ENCODE assay signal across 9 cellular contexts in genomic region chr1:204376919-204377799, GRCh38. TPM values are rescaled to one million over a fixed set of nuclear protein-coding genes. Genes with fewer than 3 reads are reported as not detected.
DNase-seq lines count a peak whose midpoint lies in the region; ATAC-seq and TF ChIP-seq lines count a peak whose summit lies in the region.
"Had no signal": no experiment of that assay in that cellular context is flagged by ENCODE, and none has a peak within 500 bp of the region (broad histone marks: within the 10 kb centered on the region; RNA-seq: fewer than 3 reads in every experiment).

No MANE protein-coding gene starts in this region.

- no peak for TF ChIP-seq CTCF in 22Rv1 (IDR thresholded peaks at IDR 0.05)

- WGBS in ectodermal cell, 2 experiments: 56 to 62% methylated on average over 28 of the region's 28 CpGs

- H3K9ac ChIP-seq in HUES48 (ENCODE audit: low read depth, low read length) (no peak overlapping the region), muscle layer of colon (ENCODE audit: low read length) (no peak overlapping the region)

- H3K4me1 ChIP-seq in HUES48 (ENCODE audit: control insufficient read depth, insufficient read depth, low read length): 0 out of 2 replicates have a peak, but pooled peaks cover 2% of the 10 kb centered on the region
- peaks cover 10% of the 10 kb centered on the region for H3K4me1 ChIP-seq in ectodermal cell (ENCODE audit: control insufficient read depth, insufficient read depth, low read length)
- peaks cover 9% of the 10 kb centered on the region for H3K4me1 ChIP-seq in muscle layer of colon (ENCODE audit: insufficient read depth, low read length)

- no peak for DNase-seq in COLO829 (ENCODE audit: low spot score)
- DNase-seq in NCI-H1436 (lab: John Stamatoyannopoulos, UW): no peak
- DNase-seq: NCI-H226 had no signal

- H3K36me3 ChIP-seq in HUES48 (ENCODE audit: control insufficient read depth, insufficient read depth, low read length): no peaks in the 10 kb centered on the region
- no peaks in the 10 kb centered on the region for H3K36me3 ChIP-seq in ectodermal cell (ENCODE audit: control insufficient read depth, insufficient read depth, low read length)
- no peaks in the 10 kb centered on the region for H3K36me3 ChIP-seq in muscle layer of colon (ENCODE audit: insufficient read depth, low read length)

- no peak for ATAC-seq in HG03378 (IDR thresholded peaks at IDR 0.05; ENCODE audit: unreplicated experiment)
- no peak for ATAC-seq in GM21786 (IDR thresholded peaks at IDR 0.05; ENCODE audit: unreplicated experiment)

- H3K27ac ChIP-seq in 22Rv1 (peak overlapping the region; percentile 84), HUES48 (ENCODE audit: low read depth, low read length) (no peak overlapping the region), ectodermal cell (ENCODE audit: insufficient read depth, low read depth, low read length, poor library complexity, severe bottlenecking) (no peak overlapping the region), muscle layer of colon (ENCODE audit: low read depth, low read length) (no peak overlapping the region)

- H3K27me3 ChIP-seq in HUES48 (ENCODE audit: control insufficient read depth, insufficient read depth, low read length) (peaks cover 62% of the 10 kb centered on the region), ectodermal cell (ENCODE audit: control insufficient read depth, insufficient read depth, low read length, poor library complexity, severe bottlenecking) (peaks cover 89% of the 10 kb centered on the region), muscle layer of colon (ENCODE audit: control insufficient read depth in 1 of 2, insufficient read depth in 2 of 2, low read length in 2 of 2) (peaks cover 33 to 40% of the 10 kb centered on the region in 2 donors)

- H3K9me3 ChIP-seq in HUES48 (ENCODE audit: control insufficient read depth, insufficient read depth, low read length) (no peaks in the 10 kb centered on the region), ectodermal cell (ENCODE audit: control insufficient read depth, low read length) (no peaks in the 10 kb centered on the region), muscle layer of colon (ENCODE audit: low read length) (no peaks in the 10 kb centered on the region)

- H3K4me3 ChIP-seq in HUES48 (ENCODE audit: low read depth, low read length) (peak overlapping the region; percentile 78), ectodermal cell (ENCODE audit: insufficient read depth, low read depth, low read length) (peak overlapping the region; percentile 16), muscle layer of colon (ENCODE audit: low read depth in 1 of 2, low read length in 2 of 2) (peak overlapping the region; percentile 53 to 59)

RNA-seq across cellular contexts. Expression of gene PLEKHA6, which starts 17.4 kb away (rescaled TPM):
- polyA plus RNA-seq in ectodermal cell (2013, experiment 1 of 4): 6.3 TPM
- 5.9 TPM for polyA plus RNA-seq in ectodermal cell (2013, experiment 2 of 4)
- polyA plus RNA-seq in ectodermal cell (2013, experiment 3 of 4): 4.2 TPM
- 4.6 TPM for polyA plus RNA-seq in ectodermal cell (2013, experiment 4 of 4)

RNA-seq across cellular contexts. Expression of gene PPP1R15B, which starts 34.5 kb away (rescaled TPM):
- polyA plus RNA-seq in ectodermal cell (2013, experiment 1 of 4): 30.9 TPM
- polyA plus RNA-seq in ectodermal cell (2013, experiment 2 of 4): 34.1 TPM
- polyA plus RNA-seq in ectodermal cell (2013, experiment 3 of 4): 25.7 TPM
- 26.7 TPM for polyA plus RNA-seq in ectodermal cell (2013, experiment 4 of 4)

Comparison
In these comparisons a context has a peak if more than half of its experiments do, and no peak if none do; other contexts are left out.
1. H3K4me3 ChIP-seq: peak in every context shown above with its lines; median percentile 78 in HUES48; 56 in muscle layer of colon; 16 in ectodermal cell.